20 cellular contexts compared by ENCODE assay signal in the genomic region with DNA sequence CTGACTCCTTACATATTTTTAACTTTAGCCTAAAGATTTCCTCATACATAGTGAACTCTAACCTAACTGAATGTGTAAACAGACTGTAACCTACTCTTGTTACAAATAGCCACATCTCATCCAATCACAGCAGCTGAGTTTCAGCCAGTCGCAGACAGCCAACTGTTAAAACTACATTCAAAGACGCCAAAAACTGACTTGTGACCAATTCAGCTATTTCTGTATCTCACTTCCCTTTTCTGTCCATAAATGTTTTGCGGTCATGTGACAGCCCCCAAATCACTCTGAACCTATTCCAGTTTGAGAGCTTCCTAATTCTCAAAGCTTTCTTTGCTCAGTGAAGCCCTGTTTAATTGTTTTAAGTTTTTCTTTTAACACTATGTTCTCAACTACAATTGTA.
DNase-seq lines count a peak whose midpoint lies in the region; ATAC-seq and TF ChIP-seq lines count a peak whose summit lies in the region.
"Had no signal": no experiment of that assay in that cellular context is flagged by ENCODE, and none has a peak within 500 bp of the region (broad histone marks: within the 10 kb centered on the region; RNA-seq: fewer than 3 reads in every experiment).

No MANE protein-coding gene starts in this region.

- intact Hi-C loops in Right ventricle myocardium inferior (cut with DNase I), result no loop called here

- no peaks in the 10 kb centered on the region for H3K36me3 Mint-ChIP-seq in HFFc6 (ENCODE audit: low read depth)
- H3K36me3 Mint-ChIP-seq: natural killer cell treated with Interleukin-12 subunit alpha and Interleukin-12 subunit beta and Interleukin-15 and Interleukin-18, amount 100 ng/mL, for 72 hours had no signal

- DNase-seq in NB4 (ENCODE audit: low read depth) (peak; percentile 52), globus pallidus (ENCODE audit: low spot score) (peak; percentile 18), Right ventricle myocardium inferior (ENCODE audit: missing footprints) (no peak), HFFc6 (no peak), foreskin fibroblast (no peak)
- DNase-seq in activated naive CD4-positive, alpha-beta T cell treated with Interleukin-2 at 50 U/mL for 16 hours, result no peak
- DNase-seq: activated CD8-positive, alpha-beta T cell treated with anti-CD3 and anti-CD28 coated beads, Interleukin-2, amount 10 ng/mL, durations not matched to agents 7 days and 5 days; activated gamma-delta T cell; DMS153; esophagus squamous epithelium; NCI-H1436; NCI-H524 treated with DMSO at 0.1 percent for 48 hours; right cardiac atrium; Right ventricle myocardium superior; stimulated activated CD4-positive, alpha-beta T cell treated with anti-CD3 and anti-CD28 coated beads, Interleukin-2, amount 100 ng/mL, for 48 hours had no signal

- no peaks in the 10 kb centered on the region for H3K4me1 Mint-ChIP-seq in HFFc6 (ENCODE audit: low read depth)

- no peak for TF ChIP-seq POLR2A in NB4 (IDR thresholded peaks at IDR 0.05; ENCODE audit: extremely low read depth, insufficient read length)

- H3K4me3 Mint-ChIP-seq in HFFc6, result no peak overlapping the region
- H3K4me3 Mint-ChIP-seq: activated CD8-positive, alpha-beta T cell treated with anti-CD3 and anti-CD28 coated beads, Interleukin-2, amount 10 ng/mL, durations not matched to agents 7 days and 5 days; natural killer cell treated with Interleukin-12 subunit alpha and Interleukin-12 subunit beta and Interleukin-15 and Interleukin-18, amount 100 ng/mL, for 72 hours had no signal

- H3K9me3 Mint-ChIP-seq in HFFc6, result peaks cover 21% of the 10 kb centered on the region

- TF ChIP-seq CTCF in NB4 (IDR thresholded peaks at IDR 0.05; ENCODE audit: low read depth, low read length) (no peak), HFFc6 (IDR thresholded peaks at IDR 0.05) (no peak), foreskin fibroblast (IDR thresholded peaks at IDR 0.05; ENCODE audit: low read depth, low read length) (no peak)

- ATAC-seq in GM18858 (IDR thresholded peaks at IDR 0.05; ENCODE audit: unreplicated experiment), result peak; percentile 65
- ATAC-seq in HG03066 (IDR thresholded peaks at IDR 0.05; ENCODE audit: low read depth, unreplicated experiment), result peak; percentile 85
- no peak for ATAC-seq in Right ventricle myocardium inferior
- ATAC-seq: activated CD8-positive, alpha-beta T cell treated with anti-CD3 and anti-CD28 coated beads, Interleukin-2, amount 10 ng/mL, durations not matched to agents 7 days and 5 days; HepG2; natural killer cell treated with Interleukin-12 subunit alpha and Interleukin-12 subunit beta and Interleukin-15 and Interleukin-18, amount 100 ng/mL, for 72 hours; right cardiac atrium had no signal

- H3K27ac Mint-ChIP-seq in HFFc6, result no peak overlapping the region
- H3K27ac Mint-ChIP-seq: activated CD8-positive, alpha-beta T cell treated with anti-CD3 and anti-CD28 coated beads, Interleukin-2, amount 10 ng/mL, durations not matched to agents 7 days and 5 days; natural killer cell treated with Interleukin-12 subunit alpha and Interleukin-12 subunit beta and Interleukin-15 and Interleukin-18, amount 100 ng/mL, for 72 hours had no signal

- no peak overlapping the region for H3K4me3 ChIP-seq in NB4 (ENCODE audit: low read depth, low read length)
- H3K4me3 ChIP-seq in foreskin fibroblast (ENCODE audit: low read depth in 1 of 2, low read length in 2 of 2), result no peak overlapping the region
- H3K4me3 ChIP-seq: esophagus squamous epithelium, tibial nerve had no signal

- no peaks in the 10 kb centered on the region for H3K27me3 Mint-ChIP-seq in HFFc6 (ENCODE audit: insufficient read depth)
- H3K27me3 Mint-ChIP-seq: natural killer cell treated with Interleukin-12 subunit alpha and Interleukin-12 subunit beta and Interleukin-15 and Interleukin-18, amount 100 ng/mL, for 72 hours had no signal

Comparison
In these comparisons a context has a peak if more than half of its experiments do, and no peak if none do; other contexts are left out.
1. DNase-seq: peak in NB4 (single experiment) and globus pallidus (single experiment); none in Right ventricle myocardium inferior (single experiment), HFFc6 (single experiment), foreskin fibroblast (0 of 2) and activated naive CD4-positive, alpha-beta T cell treated with Interleukin-2 at 50 U/mL for 16 hours (single experiment).